ENCODE assay signal across 23 cellular contexts in genomic region chr12:125229878-125230530, GRCh38.
"Had no signal": no experiment of that assay in that cellular context is flagged by ENCODE, and none has a peak within 500 bp of the region (broad histone marks: within the 10 kb centered on the region; RNA-seq: fewer than 3 reads in every experiment).

No MANE protein-coding gene starts in this region.

- H3K4me2 ChIP-seq: smooth muscle cell had no signal

- H3K4me1 ChIP-seq: gastrocnemius medialis, lower lobe of right lung, pancreas, prostate gland, right atrium auricular region, stomach, testis, tibial artery had no signal

- H3K27ac ChIP-seq: epithelial cell of prostate, gastrocnemius medialis, lower lobe of right lung, neutrophil, pancreas, prostate gland, right atrium auricular region, stomach, testis, tibial artery had no signal

- H3K36me3 ChIP-seq: gastrocnemius medialis, lower lobe of right lung, neutrophil, pancreas, prostate gland, right atrium auricular region, stomach, tibial artery had no signal

- DNase-seq: effector CD8-positive, alpha-beta T cell; endodermal cell; foreskin fibroblast; gastrocnemius medialis; left ventricle myocardium superior; lower lobe of right lung; natural killer cell; pancreas; stimulated activated CD4-positive, alpha-beta T cell treated with anti-CD3 and anti-CD28 coated beads, Interleukin-12 subunit alpha, Interleukin-12 subunit beta, amount 100 ng/mL, for 4 hours; stimulated activated CD4-positive, alpha-beta T cell treated with anti-CD3 and anti-CD28 coated beads, Interleukin-1b, Interleukin-23, amount 100 ng/mL, for 48 hours; stimulated activated CD4-positive, alpha-beta T cell treated with anti-CD3 and anti-CD28 coated beads, Interleukin-4, amount 100 ng/mL, for 1 hour; stimulated activated CD8-positive, alpha-beta memory T cell treated with anti-CD3 and anti-CD28 coated beads, Interleukin-4, amount 100 ng/mL, for 48 hours; stimulated activated naive CD4-positive, alpha-beta T cell; stomach; testis; tibial artery had no signal

- FAIRE-seq: colon, keratinocyte, pancreas had no signal

- H3K9me3 ChIP-seq: gastrocnemius medialis, lower lobe of right lung, neutrophil, pancreas, prostate gland, right atrium auricular region, stomach, testis, tibial artery had no signal

- H3K4me3 ChIP-seq: gastrocnemius medialis, lower lobe of right lung, pancreas, prostate gland, right atrium auricular region, smooth muscle cell, stomach, tibial artery had no signal

- H3K27me3 ChIP-seq: gastrocnemius medialis, right atrium auricular region, stomach, testis had no signal
